ENCODE assay signal across 13 cellular contexts in the genomic region with DNA sequence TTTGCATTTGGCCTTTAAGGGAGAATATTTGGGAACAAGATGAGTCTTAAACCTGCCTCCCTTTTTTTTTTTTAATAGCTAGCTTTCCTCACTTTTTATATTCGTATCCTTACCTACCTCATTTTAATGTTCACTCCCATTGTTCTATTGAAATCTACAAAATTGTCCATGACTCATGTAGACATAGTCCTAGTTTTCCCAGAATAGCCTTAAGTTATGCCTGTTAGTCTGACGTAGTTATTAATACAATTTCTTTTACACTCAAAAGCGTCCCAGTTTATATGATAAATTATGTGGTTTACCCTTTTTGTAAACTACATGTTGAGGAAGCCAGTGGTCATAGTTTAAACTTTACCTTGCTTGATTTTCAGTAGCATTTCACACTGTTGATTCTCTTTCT.
A peak's percentile ranks its signal among the peaks of the same experiment; 100 is the strongest.
DNase-seq lines count a peak whose midpoint lies in the region; ATAC-seq and TF ChIP-seq lines count a peak whose summit lies in the region.
"Had no signal": no experiment of that assay in that cellular context is flagged by ENCODE, and none has a peak within 500 bp of the region (broad histone marks: within the 10 kb centered on the region; RNA-seq: fewer than 3 reads in every experiment).

No MANE protein-coding gene starts in this region.

- H3K4me1 ChIP-seq in gastroesophageal sphincter, result no peaks in the 10 kb centered on the region
- H3K4me1 ChIP-seq: HAP-1 had no signal

- H3K27ac ChIP-seq in gastroesophageal sphincter, result no peak overlapping the region
- H3K27ac ChIP-seq: C4-2B had no signal

- no peaks in the 10 kb centered on the region for H3K27me3 ChIP-seq in gastroesophageal sphincter

- no peak for ATAC-seq in gastroesophageal sphincter
- no peak for ATAC-seq in esophagus mucosa
- no peak for ATAC-seq in GM21723 (IDR thresholded peaks at IDR 0.05; ENCODE audit: unreplicated experiment)
- ATAC-seq: HepG2 had no signal

- in situ Hi-C loops in astrocyte of the spinal cord (cut with HindIII; ENCODE audit: low sequenced_read_pairs), result no loop called here

- peak; percentile 37 for DNase-seq in M059J (ENCODE audit: low read depth)
- peak; percentile 21 for DNase-seq in astrocyte of the spinal cord (ENCODE audit: low read depth, low spot score)
- peak; percentile 34 for DNase-seq in fibroblast of pulmonary artery (ENCODE audit: low read depth)
- DNase-seq in C1 segment of cervical spinal cord (lab: John Stamatoyannopoulos, UW), result no peak
- DNase-seq: CD4-positive, alpha-beta memory T cell; DMS79 treated with DMSO at 0.1 percent for 48 hours; EL had no signal

- no peak for TF ChIP-seq POLR2A in gastroesophageal sphincter (IDR thresholded peaks at IDR 0.05)

- peaks cover 0 to 49% of the 10 kb centered on the region in 2 donors for H3K36me3 ChIP-seq in gastroesophageal sphincter
- H3K36me3 ChIP-seq: HAP-1 had no signal

- TF ChIP-seq CTCF in astrocyte of the spinal cord (IDR thresholded peaks at IDR 0.05; ENCODE audit: low read depth, low read length) (no peak), fibroblast of pulmonary artery (IDR thresholded peaks at IDR 0.05; ENCODE audit: low read length, missing control alignments) (no peak), gastroesophageal sphincter (IDR thresholded peaks at IDR 0.05) (no peak)

- WGBS in gastroesophageal sphincter (ENCODE audit: low coverage in 1 of 2), 2 donors, result 79 to 91% methylated on average over 3 of the region's 3 CpGs

- no peaks in the 10 kb centered on the region for H3K9me3 ChIP-seq in gastroesophageal sphincter
- H3K9me3 ChIP-seq: HAP-1 had no signal

- H3K4me3 ChIP-seq in astrocyte of the spinal cord (ENCODE audit: low read depth, low read length) (no peak overlapping the region), fibroblast of pulmonary artery (replicated peaks; ENCODE audit: low read depth, low read length) (no peak overlapping the region), gastroesophageal sphincter (no peak overlapping the region)
- H3K4me3 ChIP-seq: HAP-1 had no signal

- TF ChIP-seq EP300 in gastroesophageal sphincter (IDR thresholded peaks at IDR 0.05), result no peak

Comparison
In these comparisons a context has a peak if more than half of its experiments do, and no peak if none do; other contexts are left out.
1. DNase-seq: peak in M059J (single experiment), astrocyte of the spinal cord (single experiment) and fibroblast of pulmonary artery (single experiment); none in C1 segment of cervical spinal cord (0 of 14).